In genomic region chr9:136255896-136256890, GRCh38 we compare ENCODE assay signal across 1 cellular context.
TF ChIP-seq lines count a peak whose summit lies in the region.

No MANE protein-coding gene starts in this region.

TF ChIP-seq in GM23338, 12 proteins besides CTCF, POLR2A, EP300 and RAD21 (continued from another document):
- TF ChIP-seq, protein P1, sequence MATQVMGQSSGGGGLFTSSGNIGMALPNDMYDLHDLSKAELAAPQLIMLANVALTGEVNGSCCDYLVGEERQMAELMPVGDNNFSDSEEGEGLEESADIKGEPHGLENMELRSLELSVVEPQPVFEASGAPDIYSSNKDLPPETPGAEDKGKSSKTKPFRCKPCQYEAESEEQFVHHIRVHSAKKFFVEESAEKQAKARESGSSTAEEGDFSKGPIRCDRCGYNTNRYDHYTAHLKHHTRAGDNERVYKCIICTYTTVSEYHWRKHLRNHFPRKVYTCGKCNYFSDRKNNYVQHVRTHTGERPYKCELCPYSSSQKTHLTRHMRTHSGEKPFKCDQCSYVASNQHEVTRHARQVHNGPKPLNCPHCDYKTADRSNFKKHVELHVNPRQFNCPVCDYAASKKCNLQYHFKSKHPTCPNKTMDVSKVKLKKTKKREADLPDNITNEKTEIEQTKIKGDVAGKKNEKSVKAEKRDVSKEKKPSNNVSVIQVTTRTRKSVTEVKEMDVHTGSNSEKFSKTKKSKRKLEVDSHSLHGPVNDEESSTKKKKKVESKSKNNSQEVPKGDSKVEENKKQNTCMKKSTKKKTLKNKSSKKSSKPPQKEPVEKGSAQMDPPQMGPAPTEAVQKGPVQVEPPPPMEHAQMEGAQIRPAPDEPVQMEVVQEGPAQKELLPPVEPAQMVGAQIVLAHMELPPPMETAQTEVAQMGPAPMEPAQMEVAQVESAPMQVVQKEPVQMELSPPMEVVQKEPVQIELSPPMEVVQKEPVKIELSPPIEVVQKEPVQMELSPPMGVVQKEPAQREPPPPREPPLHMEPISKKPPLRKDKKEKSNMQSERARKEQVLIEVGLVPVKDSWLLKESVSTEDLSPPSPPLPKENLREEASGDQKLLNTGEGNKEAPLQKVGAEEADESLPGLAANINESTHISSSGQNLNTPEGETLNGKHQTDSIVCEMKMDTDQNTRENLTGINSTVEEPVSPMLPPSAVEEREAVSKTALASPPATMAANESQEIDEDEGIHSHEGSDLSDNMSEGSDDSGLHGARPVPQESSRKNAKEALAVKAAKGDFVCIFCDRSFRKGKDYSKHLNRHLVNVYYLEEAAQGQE (IDR thresholded peaks at IDR 0.05; ENCODE audit: unreplicated experiment): no peak
